ENCODE assay signal across 22 cellular contexts in genomic region chr12:38161123-38162000, GRCh38.
"Had no signal": no experiment of that assay in that cellular context is flagged by ENCODE, and none has a peak within 500 bp of the region (broad histone marks: within the 10 kb centered on the region; RNA-seq: fewer than 3 reads in every experiment).

No MANE protein-coding gene starts in this region.

- H3K27me3 ChIP-seq: ovary, stomach, suprapubic skin, transverse colon had no signal

- H3K4me1 ChIP-seq: lower lobe of right lung, prostate gland, stomach, suprapubic skin, transverse colon had no signal

- DNase-seq: activated B cell treated with CpG ODN at 0.5 μM for 24 hours; activated CD4-positive, alpha-beta memory T cell treated with anti-CD3 and anti-CD28 coated beads for 36 hours; activated CD4-positive, alpha-beta T cell treated with anti-CD3 and anti-CD28 coated beads for 36 hours; activated effector memory CD4-positive, alpha-beta T cell treated with anti-CD3 and anti-CD28 coated beads, Interleukin-2, amount 50 U/mL, for 16 hours; activated naive CD4-positive, alpha-beta T cell treated with anti-CD3 and anti-CD28 coated beads, Interleukin-2, amount 10 ng/mL, durations not matched to agents 7 days and 5 days; activated T-cell treated with anti-CD3 and anti-CD28 coated beads, Interleukin-2, amount 50 U/mL, for 72 hours; amygdala; cerebellar nuclear complex; cortex of kidney; lower lobe of right lung; stimulated activated CD4-positive, alpha-beta T cell treated with anti-CD3 and anti-CD28 coated beads, Interleukin-12 subunit alpha, Interleukin-12 subunit beta, amount 100 ng/mL, for 4 hours; stimulated activated CD4-positive, alpha-beta T cell treated with anti-CD3 and anti-CD28 coated beads, Interleukin-4, amount 100 ng/mL, for 4 hours; stomach; SW 1271; T-helper 17 cell; transverse colon had no signal

- FAIRE-seq: keratinocyte had no signal

- H3K36me3 ChIP-seq: lower lobe of right lung, ovary, prostate gland, stomach, suprapubic skin, transverse colon had no signal

- H3K4me3 ChIP-seq: lower lobe of right lung, ovary, prostate gland, stomach, suprapubic skin, transverse colon had no signal

- ATAC-seq: activated CD4-positive, alpha-beta T cell treated with anti-CD3 and anti-CD28 coated beads for 36 hours; activated T-cell treated with anti-CD3 and anti-CD28 coated beads, Interleukin-2, amount 50 U/mL, for 72 hours; right cardiac atrium; T-helper 17 cell had no signal

- H3K9me3 ChIP-seq: lower lobe of right lung, ovary, prostate gland, suprapubic skin, transverse colon had no signal

- H3K27ac ChIP-seq: epithelial cell of prostate, lower lobe of right lung, ovary, prostate gland, stomach, suprapubic skin, transverse colon had no signal
